Comparison of ENCODE assay signal across 1 cellular context in the genomic region with DNA sequence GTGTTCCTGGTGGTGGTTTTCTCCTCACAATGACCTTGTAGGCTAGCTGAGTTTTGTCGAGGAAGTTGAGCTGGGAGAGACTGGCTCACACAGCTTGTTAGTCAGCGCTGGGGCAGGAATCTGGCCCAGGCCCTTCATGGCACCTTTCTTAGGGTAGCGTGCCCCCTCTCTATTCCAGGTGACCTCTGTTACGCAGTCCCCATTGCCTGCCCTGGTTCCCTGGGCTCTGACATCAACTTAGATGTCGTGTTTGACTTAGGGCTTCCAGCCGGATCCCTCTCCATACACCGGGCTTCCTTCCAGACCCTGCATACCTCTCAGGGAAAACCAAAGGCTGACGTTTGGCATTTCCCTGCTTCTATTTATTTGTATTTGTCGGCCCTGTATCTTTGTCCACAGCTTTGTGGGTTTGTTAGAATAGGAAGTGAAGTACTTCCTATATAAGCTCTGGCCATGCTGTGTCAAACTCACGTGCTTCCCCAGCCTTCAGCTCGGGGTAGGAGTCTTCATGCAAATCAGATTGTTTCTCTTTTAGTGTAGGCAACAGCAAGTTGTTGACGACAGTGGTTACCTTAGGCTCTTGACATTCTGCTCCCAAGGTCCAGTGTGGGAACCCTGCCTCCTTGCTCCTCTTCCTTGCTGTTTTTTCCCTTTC.
TF ChIP-seq lines count a peak whose summit lies in the region.

No MANE protein-coding gene starts in this region.

TF ChIP-seq in K562, 482 proteins besides CTCF, POLR2A, EP300 and RAD21 (continued from another document and continues in another):
- TF ChIP-seq MNT (conservative IDR thresholded peaks at IDR 0.05) (peak; percentile 88 to 94), HDAC1 (IDR thresholded peaks at IDR 0.05) (peak in 1 of 2 experiments; percentile 82; a peak in 2 of 4 replicates), TEAD4 (IDR thresholded peaks at IDR 0.05; ENCODE audit: low read length) (0 out of 2 replicates have a peak, but pooled peaks have one; percentile 22), TEAD4 (CRISPR knock-in tag; IDR thresholded peaks at IDR 0.05; ENCODE audit: borderline replicate concordance) (no peak), ILF3 (IDR thresholded peaks at IDR 0.05; ENCODE audit: borderline replicate concordance) (no peak), TCF3 (CRISPR knock-in tag; IDR thresholded peaks at IDR 0.05) (0 out of 2 replicates have a peak, but pooled peaks have one; percentile 15), MYC (IDR thresholded peaks at IDR 0.05; ENCODE audit: low read depth, low read length) (peak; percentile 71), MYC (CRISPR knock-in tag; IDR thresholded peaks at IDR 0.05; ENCODE audit: borderline replicate concordance, low read depth) (no peak), HMBOX1 (IDR thresholded peaks at IDR 0.05) (peak; percentile 35; the same call in 1 of the 2 replicates), SIN3A (IDR thresholded peaks at IDR 0.05; ENCODE audit: borderline replicate concordance in 2 of 2, control insufficient read depth in 1 of 2, low read depth in 2 of 2, low read length in 2 of 2) (peak in 1 of 2 experiments; percentile 86; a peak in 1 of 4 replicates), FOXK2 (conservative IDR thresholded peaks at IDR 0.05 in 1 of 2, IDR thresholded peaks at IDR 0.05 in 1 of 2; ENCODE audit: low read depth in 2 of 2) (peak; percentile 47 to 62; a peak in 1 of 4 replicates), ZNF12 (CRISPR knock-in tag; IDR thresholded peaks at IDR 0.05) (no peak), CHD1 (IDR thresholded peaks at IDR 0.05; ENCODE audit: low read length) (no peak), NBN (IDR thresholded peaks at IDR 0.05; ENCODE audit: low read depth) (no peak; the same call in 1 of the 2 replicates), ZNF384 (IDR thresholded peaks at IDR 0.05; ENCODE audit: low read depth, low read length) (no peak), CBX3 (IDR thresholded peaks at IDR 0.05; ENCODE audit: borderline replicate concordance in 1 of 2, low read length in 2 of 2) (no peak; a peak in 1 of 3 replicates), MXI1 (IDR thresholded peaks at IDR 0.05; ENCODE audit: low read depth, low read length) (peak; percentile 60; the same call in 1 of the 2 replicates), ZNF318 (IDR thresholded peaks at IDR 0.05; ENCODE audit: borderline replicate concordance in 1 of 2, low read depth in 1 of 2) (peak in 1 of 2 experiments; percentile 68; a peak in 1 of 4 replicates), GATAD2B (IDR thresholded peaks at IDR 0.05; ENCODE audit: borderline replicate concordance) (no peak), BRF1 (IDR thresholded peaks at IDR 0.05; ENCODE audit: borderline replicate concordance, extremely low read depth, insufficient read length) (no peak), SAP30 (IDR thresholded peaks at IDR 0.05; ENCODE audit: borderline replicate concordance, insufficient read depth, low read depth, low read length, poor library complexity, severe bottlenecking) (peak; percentile 50), SMARCA4 (IDR thresholded peaks at IDR 0.05) (0 out of 2 replicates have a peak, but pooled peaks have one; percentile 14), SOX6 (IDR thresholded peaks at IDR 0.05) (peak; percentile 55; the same call in 1 of the 2 replicates), ATF1 (CRISPR knock-in tag; IDR thresholded peaks at IDR 0.05) (no peak), ATF1 (tag; IDR thresholded peaks at IDR 0.05) (peak; percentile 23; the same call in 1 of the 2 replicates), BHLHE40 (IDR thresholded peaks at IDR 0.05; ENCODE audit: low read length) (peak; percentile 98), DPF2 (IDR thresholded peaks at IDR 0.05) (no peak; the same call in 1 of the 2 replicates), MXD1 (CRISPR knock-in tag; IDR thresholded peaks at IDR 0.05; ENCODE audit: borderline replicate concordance, poor library complexity, severe bottlenecking) (peak; percentile 77), MAX (CRISPR knock-in tag; IDR thresholded peaks at IDR 0.05) (peak; percentile 68; the same call in 1 of the 2 replicates)
- TF ChIP-seq, protein P1, sequence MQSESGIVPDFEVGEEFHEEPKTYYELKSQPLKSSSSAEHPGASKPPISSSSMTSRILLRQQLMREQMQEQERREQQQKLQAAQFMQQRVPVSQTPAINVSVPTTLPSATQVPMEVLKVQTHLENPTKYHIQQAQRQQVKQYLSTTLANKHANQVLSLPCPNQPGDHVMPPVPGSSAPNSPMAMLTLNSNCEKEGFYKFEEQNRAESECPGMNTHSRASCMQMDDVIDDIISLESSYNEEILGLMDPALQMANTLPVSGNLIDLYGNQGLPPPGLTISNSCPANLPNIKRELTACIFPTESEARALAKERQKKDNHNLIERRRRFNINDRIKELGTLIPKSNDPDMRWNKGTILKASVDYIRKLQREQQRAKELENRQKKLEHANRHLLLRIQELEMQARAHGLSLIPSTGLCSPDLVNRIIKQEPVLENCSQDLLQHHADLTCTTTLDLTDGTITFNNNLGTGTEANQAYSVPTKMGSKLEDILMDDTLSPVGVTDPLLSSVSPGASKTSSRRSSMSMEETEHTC (IDR thresholded peaks at IDR 0.05): peak; percentile 21; the same call in 1 of the 2 replicates
- TF ChIP-seq, protein P2, sequence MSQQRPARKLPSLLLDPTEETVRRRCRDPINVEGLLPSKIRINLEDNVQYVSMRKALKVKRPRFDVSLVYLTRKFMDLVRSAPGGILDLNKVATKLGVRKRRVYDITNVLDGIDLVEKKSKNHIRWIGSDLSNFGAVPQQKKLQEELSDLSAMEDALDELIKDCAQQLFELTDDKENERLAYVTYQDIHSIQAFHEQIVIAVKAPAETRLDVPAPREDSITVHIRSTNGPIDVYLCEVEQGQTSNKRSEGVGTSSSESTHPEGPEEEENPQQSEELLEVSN (IDR thresholded peaks at IDR 0.05; ENCODE audit: borderline replicate concordance in 1 of 2, extremely low read depth in 1 of 2, insufficient read depth in 1 of 2, insufficient read length in 1 of 2, low read depth in 1 of 2, low read length in 1 of 2, poor library complexity in 1 of 2, severe bottlenecking in 1 of 2): peak in 1 of 2 experiments; percentile 30
- TF ChIP-seq, protein P3, sequence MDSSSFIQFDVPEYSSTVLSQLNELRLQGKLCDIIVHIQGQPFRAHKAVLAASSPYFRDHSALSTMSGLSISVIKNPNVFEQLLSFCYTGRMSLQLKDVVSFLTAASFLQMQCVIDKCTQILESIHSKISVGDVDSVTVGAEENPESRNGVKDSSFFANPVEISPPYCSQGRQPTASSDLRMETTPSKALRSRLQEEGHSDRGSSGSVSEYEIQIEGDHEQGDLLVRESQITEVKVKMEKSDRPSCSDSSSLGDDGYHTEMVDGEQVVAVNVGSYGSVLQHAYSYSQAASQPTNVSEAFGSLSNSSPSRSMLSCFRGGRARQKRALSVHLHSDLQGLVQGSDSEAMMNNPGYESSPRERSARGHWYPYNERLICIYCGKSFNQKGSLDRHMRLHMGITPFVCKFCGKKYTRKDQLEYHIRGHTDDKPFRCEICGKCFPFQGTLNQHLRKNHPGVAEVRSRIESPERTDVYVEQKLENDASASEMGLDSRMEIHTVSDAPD (CRISPR knock-in tag; IDR thresholded peaks at IDR 0.05): no peak
- TF ChIP-seq, protein P4, sequence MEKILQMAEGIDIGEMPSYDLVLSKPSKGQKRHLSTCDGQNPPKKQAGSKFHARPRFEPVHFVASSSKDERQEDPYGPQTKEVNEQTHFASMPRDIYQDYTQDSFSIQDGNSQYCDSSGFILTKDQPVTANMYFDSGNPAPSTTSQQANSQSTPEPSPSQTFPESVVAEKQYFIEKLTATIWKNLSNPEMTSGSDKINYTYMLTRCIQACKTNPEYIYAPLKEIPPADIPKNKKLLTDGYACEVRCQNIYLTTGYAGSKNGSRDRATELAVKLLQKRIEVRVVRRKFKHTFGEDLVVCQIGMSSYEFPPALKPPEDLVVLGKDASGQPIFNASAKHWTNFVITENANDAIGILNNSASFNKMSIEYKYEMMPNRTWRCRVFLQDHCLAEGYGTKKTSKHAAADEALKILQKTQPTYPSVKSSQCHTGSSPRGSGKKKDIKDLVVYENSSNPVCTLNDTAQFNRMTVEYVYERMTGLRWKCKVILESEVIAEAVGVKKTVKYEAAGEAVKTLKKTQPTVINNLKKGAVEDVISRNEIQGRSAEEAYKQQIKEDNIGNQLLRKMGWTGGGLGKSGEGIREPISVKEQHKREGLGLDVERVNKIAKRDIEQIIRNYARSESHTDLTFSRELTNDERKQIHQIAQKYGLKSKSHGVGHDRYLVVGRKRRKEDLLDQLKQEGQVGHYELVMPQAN (IDR thresholded peaks at IDR 0.05; ENCODE audit: borderline replicate concordance): peak; percentile 84; the same call in 1 of the 2 replicates
